8 cellular contexts compared by ENCODE assay signal in genomic region chr22:23541849-23542281, GRCh38. TPM values are rescaled to one million over a fixed set of nuclear protein-coding genes. Genes with fewer than 3 reads are reported as not detected.
DNase-seq lines count a peak whose midpoint lies in the region; ATAC-seq, FAIRE-seq and TF ChIP-seq lines count a peak whose summit lies in the region.
"Not testable (repeated sequence)": the region's sequence is repeated elsewhere in the genome, so short reads cannot be mapped to it uniquely, and the experiment has no call there.

No MANE protein-coding gene starts in this region.

- not testable (repeated sequence) for H3K4me2 ChIP-seq in OCI-LY1 (ENCODE audit: low read length); osteoblast (ENCODE audit: insufficient read depth, low read length)

- not testable (repeated sequence) for H3K27me3 ChIP-seq in OCI-LY1 (ENCODE audit: insufficient read depth, low read length); dorsolateral prefrontal cortex; osteoblast (ENCODE audit: insufficient read depth, low read length); upper lobe of right lung

- not testable (repeated sequence) for H2AFZ ChIP-seq in OCI-LY1 (ENCODE audit: low read length); osteoblast (ENCODE audit: low read length)

- ATAC-seq in upper lobe of right lung: not testable (repeated sequence)

- not testable (repeated sequence) for H4K20me1 ChIP-seq in OCI-LY1 (ENCODE audit: insufficient read depth, low read length); osteoblast (ENCODE audit: insufficient read depth, low read length)

- TF ChIP-seq CTCF in OCI-LY1 (IDR thresholded peaks at IDR 0.05; ENCODE audit: low read length) (peak; percentile 66), dorsolateral prefrontal cortex (IDR thresholded peaks at IDR 0.05 in 54 of 56, conservative IDR thresholded peaks at IDR 0.05 in 2 of 56; ENCODE audit: low read depth in 1 of 56, partially characterized antibody in 56 of 56) (peak; percentile 39 to 88 (median 75)), osteoblast (IDR thresholded peaks at IDR 0.05; ENCODE audit: extremely low read depth, low read depth, low read length) (peak; percentile 53), upper lobe of right lung (IDR thresholded peaks at IDR 0.05) (peak; percentile 65)

- H3K9ac ChIP-seq in OCI-LY1 (ENCODE audit: low read length): not testable (repeated sequence)

- H3F3A ChIP-seq in OCI-LY1 (ENCODE audit: insufficient read depth, low read length): not testable (repeated sequence)

- not testable (repeated sequence) for H3K9me2 ChIP-seq in OCI-LY1 (ENCODE audit: low read depth, low read length)

- DNase-seq in Caki2 (ENCODE audit: low read depth) (peak; percentile 51), HEK293T (ENCODE audit: extremely low spot score) (peak; percentile 7), dorsolateral prefrontal cortex (peak in 4 of 10 donors; percentile 14 to 26 (median 20))
- peak; percentile 39 for DNase-seq in activated CD8-positive, alpha-beta memory T cell treated with anti-CD3 and anti-CD28 coated beads, Interleukin-2, amount 50 U/mL, for 48 hours
- DNase-seq in osteoblast (ENCODE audit: insufficient read length, low spot score, missing footprints); upper lobe of right lung: not testable (repeated sequence)

- in situ Hi-C loops in Caki2 (cut with HindIII; ENCODE audit: low pct_unique_long_range_greater_than_20kb, low sequenced_read_pairs): not testable (repeated sequence)

- H3K9me3 ChIP-seq in OCI-LY1 (ENCODE audit: low read length); osteoblast (ENCODE audit: low read depth, low read length); upper lobe of right lung: not testable (repeated sequence)

- CTCF ChIA-PET in HEK293T (lab: Yijun Ruan, JAX): interaction anchor here (1.5 kb wide), 1 partner anchor 49 kb away, joined by 6 read pairs; no protein-coding TSS in a partner anchor

- not testable (repeated sequence) for H3K79me2 ChIP-seq in OCI-LY1 (ENCODE audit: insufficient read depth, low read length); osteoblast (ENCODE audit: insufficient read depth, low read length)

- H3K4me1 ChIP-seq in OCI-LY1 (ENCODE audit: insufficient read depth, low read length, severe bottlenecking): peaks cover 27% of the 10 kb centered on the region
- not testable (repeated sequence) for H3K4me1 ChIP-seq in osteoblast (ENCODE audit: insufficient read depth, low read length); upper lobe of right lung

- intact Hi-C loops in dorsolateral prefrontal cortex (cut with DNase I): loop anchor here (5.0 to 10.0 kb wide), 2 partner anchors 303 to 305 kb away; no protein-coding TSS in a partner anchor
- intact Hi-C loops in upper lobe of right lung (cut with DNase I): not testable (repeated sequence)

- H3K36me3 ChIP-seq in OCI-LY1 (ENCODE audit: insufficient read depth, low read length); osteoblast (ENCODE audit: insufficient read depth, low read length); upper lobe of right lung: not testable (repeated sequence)

- FAIRE-seq in islet of Langerhans (lab: Jason Lieb, UNC): peak; percentile 49

- not testable (repeated sequence) for H3K27ac ChIP-seq in OCI-LY1 (ENCODE audit: low read depth, low read length, poor library complexity, severe bottlenecking); dorsolateral prefrontal cortex; osteoblast (ENCODE audit: low read depth, low read length); upper lobe of right lung

- H3K4me3 ChIP-seq in OCI-LY1 (ENCODE audit: low read depth, low read length, poor library complexity, severe bottlenecking); dorsolateral prefrontal cortex; osteoblast (ENCODE audit: insufficient read depth, low read length); upper lobe of right lung: not testable (repeated sequence)

- POLR2A ChIA-PET in HEK293T (lab: Yijun Ruan, JAX): not testable (repeated sequence)

RNA-seq across cellular contexts. Expression of gene IGLL1, which starts 38.2 kb away (rescaled TPM):
- not detected in 2 replicates for total RNA-seq in Caki2 (2014; rRNA removed; shearing (Covaris generic); ENCODE audit: low replicate concordance)
- 1 to 10 TPM in 6 of 120 experiments, under 1 TPM in 5, not detected in 109; 0.71 to 2.0 (median 1.1) TPM for total RNA-seq in dorsolateral prefrontal cortex
- total RNA-seq in osteoblast: not detected in 2 replicates
- not detected for total RNA-seq in upper lobe of right lung
